In the genomic region with DNA sequence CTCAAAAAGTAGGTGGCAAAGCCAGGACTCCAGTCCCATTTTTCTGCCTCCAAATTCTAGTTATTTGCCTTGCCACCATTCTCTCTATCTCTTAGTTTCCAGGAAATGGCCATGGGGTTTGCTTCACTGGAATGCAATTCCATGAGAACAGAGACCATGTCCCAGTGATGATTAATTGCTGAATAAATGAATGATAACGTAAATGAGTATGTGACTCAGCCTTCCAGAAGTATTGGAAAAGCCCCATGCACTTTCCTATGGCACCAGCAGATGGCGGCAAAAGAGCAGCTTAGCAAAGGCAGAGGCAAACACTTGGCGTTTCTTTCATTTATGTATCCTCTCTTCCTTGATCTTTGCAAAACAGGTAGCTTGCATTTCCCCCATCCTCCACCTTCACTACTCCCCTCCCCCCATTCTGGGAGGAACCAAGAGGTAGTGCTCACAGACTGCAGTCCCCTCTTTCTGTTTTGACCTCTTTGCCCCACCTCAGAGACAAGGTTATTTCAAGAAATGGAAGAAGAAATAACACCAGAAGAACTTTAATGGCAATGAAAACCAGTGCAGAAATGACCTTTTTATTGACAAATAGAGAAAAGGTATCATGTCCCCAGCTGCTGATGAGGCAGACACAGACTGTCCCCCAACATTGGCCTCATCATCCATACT, we compare ENCODE assay signal across 8 cellular contexts. TPM values are rescaled to one million over a fixed set of nuclear protein-coding genes. Genes with fewer than 3 reads are reported as not detected.
A peak's percentile ranks its signal among the peaks of the same experiment; 100 is the strongest.
DNase-seq lines count a peak whose midpoint lies in the region; ATAC-seq and TF ChIP-seq lines count a peak whose summit lies in the region.

No MANE protein-coding gene starts in this region.

- no peaks in the 10 kb centered on the region for H3K27me3 ChIP-seq in ACC112 (ENCODE audit: insufficient read depth, low read length)
- H3K27me3 ChIP-seq in endodermal cell (ENCODE audit: control insufficient read depth, insufficient read depth, low read length, poor library complexity, severe bottlenecking): peaks cover 48% of the 10 kb centered on the region

- no peaks in the 10 kb centered on the region for H3K79me2 ChIP-seq in ACC112 (ENCODE audit: control insufficient read depth, insufficient read depth, low read length, unreplicated experiment)

- POLR2A ChIA-PET in activated CD8-positive, alpha-beta T cell treated with anti-CD3 and anti-CD28 coated beads, Interleukin-2, amount 10 ng/mL, durations not matched to agents 7 days and 5 days (lab: Charles Lee): no interaction called here

- H3K4me1 Mint-ChIP-seq in activated CD8-positive, alpha-beta T cell treated with anti-CD3 and anti-CD28 coated beads, Interleukin-2, amount 10 ng/mL, durations not matched to agents 7 days and 5 days (ENCODE audit: low read depth): peaks cover under 1% of the 10 kb centered on the region
- peaks cover 54% of the 10 kb centered on the region for H3K4me1 Mint-ChIP-seq in endodermal cell

- CTCF ChIA-PET in activated CD8-positive, alpha-beta T cell treated with anti-CD3 and anti-CD28 coated beads, Interleukin-2, amount 10 ng/mL, durations not matched to agents 7 days and 5 days (lab: Charles Lee): interaction anchor here (0.8 to 1.3 kb wide), 5 partner anchors 13 to 1255 kb away, joined by 3 to 9 read pairs (median 3); no protein-coding TSS in a partner anchor

- no peak overlapping the region for H3K4me3 Mint-ChIP-seq in activated CD8-positive, alpha-beta T cell treated with anti-CD3 and anti-CD28 coated beads, Interleukin-2, amount 10 ng/mL, durations not matched to agents 7 days and 5 days
- H3K4me3 Mint-ChIP-seq in endodermal cell: no peak overlapping the region

- H2AFZ ChIP-seq in ACC112 (ENCODE audit: low read length, unreplicated experiment): no peak overlapping the region

- peak; percentile 97 for TF ChIP-seq CTCF in endodermal cell (conservative IDR thresholded peaks at IDR 0.05)

- H3K27ac Mint-ChIP-seq in activated CD8-positive, alpha-beta T cell treated with anti-CD3 and anti-CD28 coated beads, Interleukin-2, amount 10 ng/mL, durations not matched to agents 7 days and 5 days: no peak overlapping the region
- H3K27ac Mint-ChIP-seq in endodermal cell: no peak overlapping the region

- no peaks in the 10 kb centered on the region for H3K36me3 ChIP-seq in ACC112 (ENCODE audit: insufficient read depth, low read length)
- H3K36me3 ChIP-seq in endodermal cell (ENCODE audit: control insufficient read depth, insufficient read depth, low read length): no peaks in the 10 kb centered on the region

- H3K27ac ChIP-seq in ACC112 (ENCODE audit: low read depth, low read length) (peak overlapping the region; percentile 87), endodermal cell (ENCODE audit: low read depth, low read length) (no peak overlapping the region)

- peaks cover 40% of the 10 kb centered on the region for H3K27me3 Mint-ChIP-seq in activated CD8-positive, alpha-beta T cell treated with anti-CD3 and anti-CD28 coated beads, Interleukin-2, amount 10 ng/mL, durations not matched to agents 7 days and 5 days (ENCODE audit: low read depth)
- H3K27me3 Mint-ChIP-seq in endodermal cell (ENCODE audit: insufficient read depth): peaks cover 50% of the 10 kb centered on the region

- H3K9me3 ChIP-seq in endodermal cell (ENCODE audit: control insufficient read depth, low read length): no peaks in the 10 kb centered on the region

- H3K4me1 ChIP-seq in ACC112 (ENCODE audit: control insufficient read depth, insufficient read depth, low read length, unreplicated experiment) (peaks cover 9% of the 10 kb centered on the region), endodermal cell (ENCODE audit: control insufficient read depth, insufficient read depth, low read length) (peaks cover 16% of the 10 kb centered on the region)

- no peak for ATAC-seq in activated CD8-positive, alpha-beta T cell treated with anti-CD3 and anti-CD28 coated beads, Interleukin-2, amount 10 ng/mL, durations not matched to agents 7 days and 5 days
- ATAC-seq in HG03439 (IDR thresholded peaks at IDR 0.05; ENCODE audit: unreplicated experiment): no peak

- peak; percentile 35 for DNase-seq in GM19240 (ENCODE audit: insufficient read length, low spot score)
- peak; percentile 91 for DNase-seq in NCI-H510A treated with DMSO at 0.1 percent for 48 hours (lab: John Stamatoyannopoulos, UW)
- DNase-seq in activated CD8-positive, alpha-beta T cell treated with anti-CD3 and anti-CD28 coated beads, Interleukin-2, amount 10 ng/mL, durations not matched to agents 7 days and 5 days: peak; percentile 77
- DNase-seq in endodermal cell: peak; percentile 95
- DNase-seq in middle frontal gyrus (ENCODE audit: extremely low spot score, low spot score): peak; percentile 63
- DNase-seq in stimulated activated CD8-positive, alpha-beta memory T cell treated with anti-CD3 and anti-CD28 coated beads, Interleukin-7, amount 100 ng/mL, for 1 hour (ENCODE audit: low read depth in 2 of 2): peak; percentile 20 to 45

- 5 to 6% methylated on average over 3 of the region's 3 CpGs for WGBS in endodermal cell (ENCODE audit: insufficient coverage in 1 of 2, insufficient read length in 1 of 2), 2 experiments

- H3K9me3 Mint-ChIP-seq in activated CD8-positive, alpha-beta T cell treated with anti-CD3 and anti-CD28 coated beads, Interleukin-2, amount 10 ng/mL, durations not matched to agents 7 days and 5 days (ENCODE audit: insufficient read depth): no peaks in the 10 kb centered on the region
- no peaks in the 10 kb centered on the region for H3K9me3 Mint-ChIP-seq in endodermal cell

- H3K9ac ChIP-seq in endodermal cell (ENCODE audit: extremely low read depth, low read length, poor library complexity, severe bottlenecking): no peak overlapping the region

- no peaks in the 10 kb centered on the region for H3K36me3 Mint-ChIP-seq in activated CD8-positive, alpha-beta T cell treated with anti-CD3 and anti-CD28 coated beads, Interleukin-2, amount 10 ng/mL, durations not matched to agents 7 days and 5 days (ENCODE audit: low read depth)
- no peaks in the 10 kb centered on the region for H3K36me3 Mint-ChIP-seq in endodermal cell (ENCODE audit: low read depth)

- no peak overlapping the region for H3K4me3 ChIP-seq in ACC112 (ENCODE audit: low read depth, low read length)
- no peak overlapping the region for H3K4me3 ChIP-seq in endodermal cell (ENCODE audit: low read length)

RNA-seq across cellular contexts. Expression of gene TBX3, which starts 21.3 kb away (rescaled TPM):
- not detected for total RNA-seq in activated CD8-positive, alpha-beta T cell treated with anti-CD3 and anti-CD28 coated beads, Interleukin-2, amount 10 ng/mL, durations not matched to agents 7 days and 5 days
- total RNA-seq in endodermal cell: 10 to 100 TPM; 80.8 to 88.1 TPM
- 5.5 TPM for polyA plus RNA-seq in endodermal cell (2013, experiment 1 of 2)
- 5.9 TPM for polyA plus RNA-seq in endodermal cell (2013, experiment 2 of 2)

Comparison
In these comparisons a context has a peak if more than half of its experiments do, and no peak if none do; other contexts are left out.
1. DNase-seq: peak in every context shown above with its lines; median percentile 95 in endodermal cell; 91 in NCI-H510A treated with DMSO at 0.1 percent for 48 hours; 77 in activated CD8-positive, alpha-beta T cell treated with anti-CD3 and anti-CD28 coated beads, Interleukin-2, amount 10 ng/mL, durations not matched to agents 7 days and 5 days; 63 in middle frontal gyrus; 35 in GM19240; 32 in stimulated activated CD8-positive, alpha-beta memory T cell treated with anti-CD3 and anti-CD28 coated beads, Interleukin-7, amount 100 ng/mL, for 1 hour.
2. RNA of gene TBX3, which starts 21.3 kb away (total RNA-seq): 80.8 to 88.1 TPM in endodermal cell; not detected in activated CD8-positive, alpha-beta T cell treated with anti-CD3 and anti-CD28 coated beads, Interleukin-2, amount 10 ng/mL, durations not matched to agents 7 days and 5 days; every median in the first group is over 10 times any median in the second.